37 cellular contexts compared by ENCODE assay signal in the genomic region with DNA sequence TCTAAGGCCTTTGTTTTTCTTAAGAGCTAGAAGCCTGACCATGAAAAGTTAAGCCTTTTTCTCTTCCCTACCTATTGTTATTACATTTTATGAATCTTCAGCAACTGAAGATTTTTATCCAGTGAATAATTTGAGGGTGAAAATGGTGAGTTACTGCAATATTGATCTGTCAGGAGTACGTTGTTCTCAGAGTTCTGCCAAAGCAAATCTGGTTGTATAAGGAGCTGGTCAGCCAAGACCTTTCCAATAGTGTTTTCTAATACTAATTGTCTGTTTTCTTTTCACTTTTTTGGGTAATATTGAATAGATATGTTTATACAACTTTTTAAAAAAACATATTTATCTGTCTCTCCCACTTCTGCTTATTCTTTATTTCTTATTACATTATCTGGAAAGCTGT. TPM values are rescaled to one million over a fixed set of nuclear protein-coding genes. Genes with fewer than 3 reads are reported as not detected.
"Had no signal": no experiment of that assay in that cellular context is flagged by ENCODE, and none has a peak within 500 bp of the region (broad histone marks: within the 10 kb centered on the region; RNA-seq: fewer than 3 reads in every experiment).

No MANE protein-coding gene starts in this region.

- H3K4me3 ChIP-seq: adrenal gland, ascending aorta, body of pancreas, breast epithelium, cardiac muscle cell had no signal

- H3K27me3 ChIP-seq: adrenal gland, ascending aorta, body of pancreas, brain microvascular endothelial cell, breast epithelium, cardiac muscle cell had no signal

- H3K4me1 ChIP-seq: adrenal gland, ascending aorta, body of pancreas, breast epithelium had no signal

- ATAC-seq: activated naive CD4-positive, alpha-beta T cell treated with anti-CD3 and anti-CD28 coated beads, Interleukin-2, amount 50 U/mL, for 72 hours; activated naive CD8-positive, alpha-beta T cell treated with anti-CD3 and anti-CD28 coated beads, Interleukin-2, amount 50 U/mL, for 24 hours; activated T-cell treated with anti-CD3 and anti-CD28 coated beads, Interleukin-2, amount 50 U/mL, for 4 hours; activated T-cell treated with anti-CD3 and anti-CD28 coated beads, Interleukin-2, amount 50 U/mL, for 72 hours; activated T-helper 17 cell treated with anti-CD3 and anti-CD28 coated beads, Interleukin-2, amount 50 U/mL, for 72 hours; body of pancreas had no signal

- H3K36me3 ChIP-seq: adrenal gland, ascending aorta, brain microvascular endothelial cell, breast epithelium, cardiac muscle cell had no signal

- H3K9me3 ChIP-seq: adrenal gland, ascending aorta, body of pancreas, breast epithelium had no signal

- FAIRE-seq: astrocyte, bronchial epithelial cell had no signal

- H3K27ac ChIP-seq: adrenal gland, ascending aorta, body of pancreas, brain microvascular endothelial cell, breast epithelium, cardiac muscle cell had no signal

- DNase-seq: activated effector memory CD4-positive, alpha-beta T cell treated with anti-CD3 and anti-CD28 coated beads, Interleukin-2, amount 50 U/mL, for 16 hours; activated effector memory CD4-positive, alpha-beta T cell treated with Interleukin-2 at 50 U/mL for 16 hours; activated gamma-delta T cell; activated gamma-delta T cell treated with Interleukin-2 at 50 U/mL for 16 hours; activated naive CD4-positive, alpha-beta T cell; activated naive CD4-positive, alpha-beta T cell treated with anti-CD3 and anti-CD28 coated beads for 36 hours; activated naive CD4-positive, alpha-beta T cell treated with anti-CD3 and anti-CD28 coated beads, Interleukin-2, amount 10 ng/mL, durations not matched to agents 7 days and 5 days; activated naive CD4-positive, alpha-beta T cell treated with anti-CD3 and anti-CD28 coated beads, Interleukin-2, amount 50 U/mL, for 16 hours; activated naive CD4-positive, alpha-beta T cell treated with Interleukin-2 at 50 U/mL for 16 hours; activated naive CD8-positive, alpha-beta T cell treated with anti-CD3 and anti-CD28 coated beads for 36 hours; activated naive CD8-positive, alpha-beta T cell treated with anti-CD3 and anti-CD28 coated beads, Interleukin-2, amount 10 ng/mL, durations not matched to agents 7 days and 5 days; activated naive CD8-positive, alpha-beta T cell treated with anti-CD3 and anti-CD28 coated beads, Interleukin-2, amount 50 U/mL, for 24 hours; activated T-cell treated with anti-CD3 and anti-CD28 coated beads for 4 hours; activated T-cell treated with anti-CD3 and anti-CD28 coated beads, Interleukin-2, amount 50 U/mL, for 1 hour; activated T-cell treated with anti-CD3 and anti-CD28 coated beads, Interleukin-2, amount 50 U/mL, for 24 hours; activated T-cell treated with anti-CD3 and anti-CD28 coated beads, Interleukin-2, amount 50 U/mL, for 4 hours; activated T-cell treated with anti-CD3 and anti-CD28 coated beads, Interleukin-2, amount 50 U/mL, for 48 hours; activated T-cell treated with anti-CD3 and anti-CD28 coated beads, Interleukin-2, amount 50 U/mL, for 72 hours; adrenal gland; amniotic stem cell; amygdala; anterior cingulate cortex; aorta; body of pancreas; brain microvascular endothelial cell; caudate nucleus; central memory CD4-positive, alpha-beta T cell; cerebellar nuclear complex had no signal

RNA-seq across cellular contexts. Expression of gene SPTSSB, which starts 15.0 kb away (rescaled TPM):
- total RNA-seq: activated naive CD4-positive, alpha-beta T cell treated with anti-CD3 and anti-CD28 coated beads for 36 hours; activated naive CD4-positive, alpha-beta T cell treated with anti-CD3 and anti-CD28 coated beads, Interleukin-2, amount 50 U/mL, for 72 hours; activated naive CD8-positive, alpha-beta T cell treated with anti-CD3 and anti-CD28 coated beads for 36 hours; activated T-cell treated with anti-CD3 and anti-CD28 coated beads, Interleukin-2, amount 50 U/mL, for 72 hours; activated T-helper 1 cell treated with anti-CD3 and anti-CD28 coated beads, Interleukin-12 subunit alpha, Interleukin-12 subunit beta, Interleukin-2, Interleukin-4 antibody, amounts not matched to agents 30 ng/mL and 10 ng/mL and 1 ng/mL, durations not matched to agents 14 hours and 24 hours and 36 hours; activated T-helper 17 cell treated with anti-CD3 and anti-CD28 coated beads, Interleukin-2, amount 50 U/mL, for 72 hours; activated T-helper 2 cell treated with anti-CD3 and anti-CD28 coated beads, Interferon-gamma antibody, Interleukin-2, Interleukin-4, amounts not matched to agents 10 μg/mL and 5 μg/mL and 100 μg/mL, durations not matched to agents 14 hours and 24 hours and 36 hours; ascending aorta; cardiac muscle cell had no signal
- polyA plus RNA-seq: cardiac muscle cell had no signal
